9 cellular contexts compared by ENCODE assay signal in the genomic region with DNA sequence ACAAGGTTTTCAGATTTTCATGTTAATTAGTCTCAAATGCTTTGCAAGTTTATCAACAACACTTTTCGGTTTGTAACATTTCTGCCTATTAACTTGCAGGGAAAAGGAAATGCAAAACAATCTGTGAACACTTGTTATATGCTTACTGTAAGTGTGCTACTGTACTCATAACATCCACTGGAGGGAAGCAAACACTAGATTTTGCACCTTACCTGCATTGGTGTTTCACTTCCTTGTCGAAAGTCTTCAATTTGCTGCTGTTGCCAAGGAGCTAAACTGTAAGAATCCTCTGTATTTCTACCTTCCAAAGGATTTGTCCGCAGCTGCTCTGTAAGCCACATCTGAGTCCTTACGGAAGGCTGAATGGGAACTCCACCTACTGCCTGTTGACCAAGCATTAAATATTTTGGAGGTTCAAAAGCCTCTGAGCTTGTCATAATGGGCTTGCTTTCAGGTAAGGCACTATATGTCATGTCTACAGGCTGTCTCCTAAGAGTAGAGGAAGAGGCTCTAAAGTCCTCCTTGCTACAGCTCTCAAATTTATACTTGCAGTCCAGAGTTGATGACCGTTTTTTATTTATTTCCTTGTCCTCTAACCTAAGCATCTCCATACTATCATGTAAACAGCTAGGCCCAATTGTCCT. TPM values are rescaled to one million over a fixed set of nuclear protein-coding genes. Genes with fewer than 3 reads are reported as not detected.
DNase-seq lines count a peak whose midpoint lies in the region; ATAC-seq, FAIRE-seq and TF ChIP-seq lines count a peak whose summit lies in the region.
"Had no signal": no experiment of that assay in that cellular context is flagged by ENCODE, and none has a peak within 500 bp of the region (broad histone marks: within the 10 kb centered on the region; RNA-seq: fewer than 3 reads in every experiment).

No MANE protein-coding gene starts in this region.

- H3K36me3 Mint-ChIP-seq in natural killer cell: no peaks in the 10 kb centered on the region
- H3K36me3 Mint-ChIP-seq in natural killer cell treated with Interleukin-12 subunit alpha and Interleukin-12 subunit beta and Interleukin-15 and Interleukin-18, amount 100 ng/mL, for 72 hours: peaks cover 4% of the 10 kb centered on the region
- peaks cover 16% of the 10 kb centered on the region for H3K36me3 Mint-ChIP-seq in activated T-helper 2 cell treated with anti-CD3 and anti-CD28 coated beads, Interferon-gamma antibody, Interleukin-2, Interleukin-4, amounts not matched to agents 10 μg/mL and 5 μg/mL and 100 μg/mL, durations not matched to agents 14 hours and 24 hours and 36 hours (ENCODE audit: low read depth)

- H3K27ac Mint-ChIP-seq in natural killer cell: peak overlapping the region; percentile 25 to 35
- H3K27ac Mint-ChIP-seq in natural killer cell treated with Interleukin-12 subunit alpha and Interleukin-12 subunit beta and Interleukin-15 and Interleukin-18, amount 100 ng/mL, for 72 hours: no peak overlapping the region
- no peak overlapping the region for H3K27ac Mint-ChIP-seq in activated T-helper 2 cell treated with anti-CD3 and anti-CD28 coated beads, Interferon-gamma antibody, Interleukin-2, Interleukin-4, amounts not matched to agents 10 μg/mL and 5 μg/mL and 100 μg/mL, durations not matched to agents 14 hours and 24 hours and 36 hours

- peaks cover 8 to 15% of the 10 kb centered on the region in 2 donors for H3K4me1 Mint-ChIP-seq in natural killer cell
- peaks cover 0 to 3% of the 10 kb centered on the region in 2 donors for H3K4me1 Mint-ChIP-seq in natural killer cell treated with Interleukin-12 subunit alpha and Interleukin-12 subunit beta and Interleukin-15 and Interleukin-18, amount 100 ng/mL, for 72 hours (ENCODE audit: low read depth in 2 of 2)
- H3K4me1 Mint-ChIP-seq in activated T-helper 2 cell treated with anti-CD3 and anti-CD28 coated beads, Interferon-gamma antibody, Interleukin-2, Interleukin-4, amounts not matched to agents 10 μg/mL and 5 μg/mL and 100 μg/mL, durations not matched to agents 14 hours and 24 hours and 36 hours (ENCODE audit: low read depth): peaks cover 20% of the 10 kb centered on the region

- peak; percentile 31 for TF ChIP-seq CTCF in natural killer cell (IDR thresholded peaks at IDR 0.05)
- peak; percentile 19 for TF ChIP-seq CTCF in foreskin fibroblast (IDR thresholded peaks at IDR 0.05; ENCODE audit: low read depth, low read length)

- H3K9me3 Mint-ChIP-seq in natural killer cell: no peaks in the 10 kb centered on the region
- H3K9me3 Mint-ChIP-seq in natural killer cell treated with Interleukin-12 subunit alpha and Interleukin-12 subunit beta and Interleukin-15 and Interleukin-18, amount 100 ng/mL, for 72 hours: no peaks in the 10 kb centered on the region
- H3K9me3 Mint-ChIP-seq in activated T-helper 2 cell treated with anti-CD3 and anti-CD28 coated beads, Interferon-gamma antibody, Interleukin-2, Interleukin-4, amounts not matched to agents 10 μg/mL and 5 μg/mL and 100 μg/mL, durations not matched to agents 14 hours and 24 hours and 36 hours: no peaks in the 10 kb centered on the region

- no peak overlapping the region for H3K4me3 Mint-ChIP-seq in natural killer cell
- no peak overlapping the region for H3K4me3 Mint-ChIP-seq in natural killer cell treated with Interleukin-12 subunit alpha and Interleukin-12 subunit beta and Interleukin-15 and Interleukin-18, amount 100 ng/mL, for 72 hours
- no peak overlapping the region for H3K4me3 Mint-ChIP-seq in activated T-helper 2 cell treated with anti-CD3 and anti-CD28 coated beads, Interferon-gamma antibody, Interleukin-2, Interleukin-4, amounts not matched to agents 10 μg/mL and 5 μg/mL and 100 μg/mL, durations not matched to agents 14 hours and 24 hours and 36 hours (ENCODE audit: low read depth)

- FAIRE-seq in HTR-8/SVneo (lab: Jason Lieb, UNC): peak; percentile 38

- H3K4me3 ChIP-seq in foreskin fibroblast (ENCODE audit: low read depth in 1 of 2, low read length in 2 of 2): no peak overlapping the region

- no peaks in the 10 kb centered on the region for H3K27me3 Mint-ChIP-seq in natural killer cell (ENCODE audit: low read depth in 2 of 2)
- no peaks in the 10 kb centered on the region for H3K27me3 Mint-ChIP-seq in natural killer cell treated with Interleukin-12 subunit alpha and Interleukin-12 subunit beta and Interleukin-15 and Interleukin-18, amount 100 ng/mL, for 72 hours
- H3K27me3 Mint-ChIP-seq in activated T-helper 2 cell treated with anti-CD3 and anti-CD28 coated beads, Interferon-gamma antibody, Interleukin-2, Interleukin-4, amounts not matched to agents 10 μg/mL and 5 μg/mL and 100 μg/mL, durations not matched to agents 14 hours and 24 hours and 36 hours (ENCODE audit: low read depth): no peaks in the 10 kb centered on the region

- ATAC-seq in natural killer cell (peak; percentile 56 to 73 (median 65)), GM21619 (IDR thresholded peaks at IDR 0.05; ENCODE audit: unreplicated experiment) (peak; percentile 100)
- ATAC-seq in natural killer cell treated with Interleukin-12 subunit alpha and Interleukin-12 subunit beta and Interleukin-15 and Interleukin-18, amount 100 ng/mL, for 72 hours: no peak

- intact Hi-C loops in natural killer cell (cut with micrococcal nuclease): loop anchor here (1.0 to 10.0 kb wide), 2 partner anchors 211 to 239 kb away; no protein-coding TSS in a partner anchor
- intact Hi-C loops in activated T-helper 2 cell treated with anti-CD3 and anti-CD28 coated beads, Interferon-gamma antibody, Interleukin-2, Interleukin-4, amounts not matched to agents 10 μg/mL and 5 μg/mL and 100 μg/mL, durations not matched to agents 14 hours and 24 hours and 36 hours (cut with micrococcal nuclease): loop anchor here (1.0 to 10.0 kb wide), 4 partner anchors 53 to 545 kb away; no protein-coding TSS in a partner anchor

- DNase-seq in natural killer cell: no peak
- DNase-seq in natural killer cell treated with Interleukin-12 subunit alpha and Interleukin-12 subunit beta and Interleukin-15 and Interleukin-18, amount 100 ng/mL, for 72 hours (ENCODE audit: low spot score): no peak
- peak; percentile 20 for DNase-seq in HTR-8/SVneo (ENCODE audit: insufficient read length, low spot score)
- peak; percentile 32 for DNase-seq in SK-N-DZ (ENCODE audit: low spot score)
- DNase-seq in foreskin fibroblast: peak in 1 of 2 donors; percentile 14
- no peak for DNase-seq in cortex of kidney (lab: John Stamatoyannopoulos, UW)
- DNase-seq in activated T-helper 2 cell treated with anti-CD3 and anti-CD28 coated beads, Interferon-gamma antibody, Interleukin-2, Interleukin-4, amounts not matched to agents 10 μg/mL and 5 μg/mL and 100 μg/mL, durations not matched to agents 14 hours and 24 hours and 36 hours (ENCODE audit: low spot score): no peak

RNA-seq across cellular contexts. Expression of gene PLN, which starts 17.3 kb away (rescaled TPM):
- total RNA-seq in natural killer cell: not detected
- not detected for total RNA-seq in natural killer cell treated with Interleukin-12 subunit alpha and Interleukin-12 subunit beta and Interleukin-15 and Interleukin-18, amount 100 ng/mL, for 72 hours
- not detected in 2 replicates for polyA plus RNA-seq in SK-N-DZ (2014; cell fraction: cytosol; rRNA removed)
- polyA plus RNA-seq in SK-N-DZ (2014; cell fraction: nucleus; rRNA removed): not detected in 2 replicates
- total RNA-seq in activated T-helper 2 cell treated with anti-CD3 and anti-CD28 coated beads, Interferon-gamma antibody, Interleukin-2, Interleukin-4, amounts not matched to agents 10 μg/mL and 5 μg/mL and 100 μg/mL, durations not matched to agents 14 hours and 24 hours and 36 hours: not detected in 2 replicates
- total RNA-seq: HT1080 had no signal

Comparison
In these comparisons a context has a peak if more than half of its experiments do, and no peak if none do; other contexts are left out.
1. ATAC-seq: peak in natural killer cell (3 of 3) and GM21619 (single experiment); none in natural killer cell treated with Interleukin-12 subunit alpha and Interleukin-12 subunit beta and Interleukin-15 and Interleukin-18, amount 100 ng/mL, for 72 hours (0 of 2).
2. H3K27ac Mint-ChIP-seq: peak in natural killer cell (2 of 2); none in natural killer cell treated with Interleukin-12 subunit alpha and Interleukin-12 subunit beta and Interleukin-15 and Interleukin-18, amount 100 ng/mL, for 72 hours (0 of 2) and activated T-helper 2 cell treated with anti-CD3 and anti-CD28 coated beads, Interferon-gamma antibody, Interleukin-2, Interleukin-4, amounts not matched to agents 10 μg/mL and 5 μg/mL and 100 μg/mL, durations not matched to agents 14 hours and 24 hours and 36 hours (single experiment).
3. DNase-seq: peak in HTR-8/SVneo (single experiment) and SK-N-DZ (single experiment); none in natural killer cell (single experiment), natural killer cell treated with Interleukin-12 subunit alpha and Interleukin-12 subunit beta and Interleukin-15 and Interleukin-18, amount 100 ng/mL, for 72 hours (single experiment), cortex of kidney (single experiment) and activated T-helper 2 cell treated with anti-CD3 and anti-CD28 coated beads, Interferon-gamma antibody, Interleukin-2, Interleukin-4, amounts not matched to agents 10 μg/mL and 5 μg/mL and 100 μg/mL, durations not matched to agents 14 hours and 24 hours and 36 hours (single experiment).